In genomic region chr14:103377522-103378041, GRCh38 we compare ENCODE assay signal across 20 cellular contexts. TPM values are rescaled to one million over a fixed set of nuclear protein-coding genes. Genes with fewer than 3 reads are reported as not detected.
DNase-seq lines count a peak whose midpoint lies in the region; ATAC-seq, FAIRE-seq and TF ChIP-seq lines count a peak whose summit lies in the region.
"Had no signal": no experiment of that assay in that cellular context is flagged by ENCODE, and none has a peak within 500 bp of the region (broad histone marks: within the 10 kb centered on the region; RNA-seq: fewer than 3 reads in every experiment).

No MANE protein-coding gene starts in this region.

- H3K9ac ChIP-seq in K562 (ENCODE audit: insufficient read depth in 1 of 2, low read depth in 2 of 2, low read length in 2 of 2), result peak overlapping the region in 1 of 2 experiments; percentile 24; a peak in 1 of 4 replicates
- H3K9ac ChIP-seq: GM23248 had no signal

- H3K36me3 Mint-ChIP-seq in GM23338 (ENCODE audit: low read depth), result no peaks in the 10 kb centered on the region
- no peaks in the 10 kb centered on the region for H3K36me3 Mint-ChIP-seq in CD4-positive, alpha-beta memory T cell
- H3K36me3 Mint-ChIP-seq: CD4-positive, CD25-positive, alpha-beta regulatory T cell had no signal

- no peaks in the 10 kb centered on the region for H3K9me3 ChIP-seq in K562 (replicated peaks; ENCODE audit: control insufficient read depth, insufficient read depth, low read depth, low read length)
- no peaks in the 10 kb centered on the region for H3K9me3 ChIP-seq in CD4-positive, alpha-beta memory T cell (ENCODE audit: control insufficient read depth in 1 of 2, low read length in 2 of 2)
- H3K9me3 ChIP-seq: BE2C had no signal

- H3K27me3 Mint-ChIP-seq in GM23338 (ENCODE audit: insufficient read depth, low read depth, poor library complexity), result peaks cover 5% of the 10 kb centered on the region
- peaks cover 3 to 5% of the 10 kb centered on the region in 2 donors for H3K27me3 Mint-ChIP-seq in CD4-positive, alpha-beta memory T cell

- H3F3A ChIP-seq in GM23338 (replicated peaks; ENCODE audit: low read depth), result no peaks in the 10 kb centered on the region

- H3K27ac Mint-ChIP-seq in GM23338, result no peak overlapping the region
- H3K27ac Mint-ChIP-seq in CD4-positive, alpha-beta memory T cell, result no peak overlapping the region
- H3K27ac Mint-ChIP-seq: CD4-positive, CD25-positive, alpha-beta regulatory T cell; HFFc6 had no signal

- H3K36me3 ChIP-seq in GM23338 (ENCODE audit: insufficient read depth) (no peaks in the 10 kb centered on the region), K562 (ENCODE audit: control insufficient read depth, insufficient read depth, low read length) (no peaks in the 10 kb centered on the region)
- no peaks in the 10 kb centered on the region for H3K36me3 ChIP-seq in CD4-positive, alpha-beta memory T cell (ENCODE audit: insufficient read depth, low read length)
- H3K36me3 ChIP-seq: BE2C had no signal

- intact Hi-C loops in K562 (cut with micrococcal nuclease), result no loop called here
- intact Hi-C loops in sciatic nerve (cut with DNase I), result no loop called here
- intact Hi-C loops in CD4-positive, alpha-beta memory T cell (cut with micrococcal nuclease), result no loop called here

- no peak for TF ChIP-seq EP300 in K562 (IDR thresholded peaks at IDR 0.05; ENCODE audit: low read length)

- no peak overlapping the region for H3K4me2 ChIP-seq in GM23338
- peak overlapping the region; percentile 64 for H3K4me2 ChIP-seq in K562 (ENCODE audit: insufficient read depth, low read length)

- TF ChIP-seq POLR2A in NB4 (IDR thresholded peaks at IDR 0.05; ENCODE audit: extremely low read depth, insufficient read length) (no peak), K562 (conservative IDR thresholded peaks at IDR 0.05) (no peak)

- H3K27me3 ChIP-seq in GM23338 (ENCODE audit: insufficient read depth) (no peaks in the 10 kb centered on the region), K562 (ENCODE audit: control insufficient read depth in 2 of 2, insufficient read depth in 2 of 2, low read length in 2 of 2) (no peaks in the 10 kb centered on the region)
- no peaks in the 10 kb centered on the region for H3K27me3 ChIP-seq in CD4-positive, alpha-beta memory T cell (ENCODE audit: insufficient read depth, low read length)
- H3K27me3 ChIP-seq: BE2C had no signal

- no TSS peak for BruUV-seq in K562 (replicated peaks; lab: Mats Ljungman, UMichigan)

- TF ChIP-seq RAD21 in K562 (CRISPR knock-in tag; conservative IDR thresholded peaks at IDR 0.05 in 1 of 2, IDR thresholded peaks at IDR 0.05 in 1 of 2), result no peak

- H3K27ac ChIP-seq in GM23338 (ENCODE audit: low read depth) (no peak overlapping the region), K562 (ENCODE audit: extremely low read depth, low read depth, low read length) (peak overlapping the region; percentile 69)
- H3K27ac ChIP-seq in CD4-positive, alpha-beta memory T cell (ENCODE audit: low read depth, low read length), result no peak overlapping the region
- H3K27ac ChIP-seq: GM23248 had no signal

- POLR2A ChIA-PET in K562 (lab: Yijun Ruan, JAX), result interaction anchor here (1.0 to 2.7 kb wide), 7 partner anchors 10 to 43 kb away, joined by 3 to 21 read pairs (median 13); partner anchors contain the start of gene EIF5
- POLR2A ChIA-PET in CD4-positive, alpha-beta memory T cell (lab: Charles Lee; ENCODE audit: partially characterized antibody), result no interaction called here

- no peaks in the 10 kb centered on the region for H3K9me1 ChIP-seq in K562 (ENCODE audit: control insufficient read depth, insufficient read depth, low read length)

- no peaks in the 10 kb centered on the region for H3K9me2 ChIP-seq in GM23338 (ENCODE audit: insufficient read depth)

- H3K79me2 ChIP-seq in GM23338 (replicated peaks; ENCODE audit: insufficient read depth) (no peaks in the 10 kb centered on the region), K562 (ENCODE audit: control insufficient read depth, insufficient read depth, low read length) (no peaks in the 10 kb centered on the region)

- in situ Hi-C loops in K562 (cut with MboI), result no loop called here

- ATAC-seq in GM23338 (no peak), K562 (peak; percentile 10), sciatic nerve (no peak)

- no peaks in the 10 kb centered on the region; the same call in 1 of the 2 replicates for H3K4me1 ChIP-seq in GM23338 (ENCODE audit: insufficient read depth)
- peaks cover 29 to 30% of the 10 kb centered on the region in 2 experiments; a peak in 4 of 5 replicates for H3K4me1 ChIP-seq in K562 (replicated peaks in 1 of 2; ENCODE audit: control insufficient read depth in 2 of 2, insufficient read depth in 2 of 2, low read length in 2 of 2)
- no peaks in the 10 kb centered on the region for H3K4me1 ChIP-seq in CD4-positive, alpha-beta memory T cell (ENCODE audit: insufficient read depth, low read length)
- H3K4me1 ChIP-seq: BE2C had no signal

- H2AFZ ChIP-seq in GM23338 (0 out of 2 replicates have a peak overlapping the region, but pooled peaks have one; percentile 63), K562 (ENCODE audit: low read depth, low read length) (peak overlapping the region; percentile 20; the same call in 1 of the 2 replicates)
- H2AFZ ChIP-seq: GM23248 had no signal

- DNase-seq in GM23338 (ENCODE audit: low spot score), result no peak
- DNase-seq in NB4 (ENCODE audit: low read depth), result peak; percentile 45
- DNase-seq in K562 (ENCODE audit: extremely low read depth in 1 of 4, low spot score in 3 of 4), result peak in 1 of 4 experiments; percentile 24
- peak; percentile 25 for DNase-seq in sciatic nerve (ENCODE audit: low spot score)
- DNase-seq in CD4-positive, alpha-beta memory T cell, result no peak
- no peak for DNase-seq in NCI-H2227 (lab: John Stamatoyannopoulos, UW; ENCODE audit: unreplicated experiment)
- no peak for DNase-seq in T-helper 1 cell
- DNase-seq: BE2C; C1 segment of cervical spinal cord; CD4-positive, CD25-positive, alpha-beta regulatory T cell; DMS153; DMS79; GDM1; GM23248; HCEC 1CT; HFFc6 had no signal

- 20% methylated on average over 2 of the region's 2 CpGs for WGBS in K562 (ENCODE audit: insufficient coverage, low coverage, missing lambda C conversion rate)

- CTCF ChIA-PET in K562 (lab: Yijun Ruan, JAX; ENCODE audit: low intra/inter-chr PET ratio), result no interaction called here
- CTCF ChIA-PET in CD4-positive, alpha-beta memory T cell (lab: Charles Lee; ENCODE audit: partially characterized antibody), result interaction anchor here (2.5 kb wide), 1 partner anchor 13 kb away, joined by 11 read pairs; no protein-coding TSS in a partner anchor

- peaks cover 12% of the 10 kb centered on the region for H3K4me1 Mint-ChIP-seq in GM23338
- no peaks in the 10 kb centered on the region for H3K4me1 Mint-ChIP-seq in CD4-positive, alpha-beta memory T cell
- H3K4me1 Mint-ChIP-seq: CD4-positive, CD25-positive, alpha-beta regulatory T cell had no signal

- H3K4me3 ChIP-seq in GM23338 (no peak overlapping the region), NB4 (ENCODE audit: low read depth, low read length) (no peak overlapping the region), K562 (no peak overlapping the region)
- H3K4me3 ChIP-seq in CD4-positive, alpha-beta memory T cell (ENCODE audit: low read length in 2 of 2), result no peak overlapping the region
- H3K4me3 ChIP-seq: GM23248 had no signal

- TF ChIP-seq CTCF in GM23338 (conservative IDR thresholded peaks at IDR 0.05; ENCODE audit: low read depth in 2 of 2), result no peak
- no peak for TF ChIP-seq CTCF in NB4 (IDR thresholded peaks at IDR 0.05; ENCODE audit: low read depth, low read length)
- no peak for TF ChIP-seq CTCF in K562 (IDR thresholded peaks at IDR 0.05 in 2 of 3, conservative IDR thresholded peaks at IDR 0.05 in 1 of 3; ENCODE audit: insufficient read depth in 2 of 3, low read depth in 1 of 3, low read length in 3 of 3)

- H4K20me1 ChIP-seq in GM23338 (replicated peaks; ENCODE audit: insufficient read depth) (no peaks in the 10 kb centered on the region), K562 (replicated peaks; ENCODE audit: control insufficient read depth, insufficient read depth, low read length) (no peaks in the 10 kb centered on the region)

- H3K9me3 Mint-ChIP-seq in GM23338, result no peaks in the 10 kb centered on the region
- peaks cover 0 to 2% (median 0%) of the 10 kb centered on the region in 8 donors for H3K9me3 Mint-ChIP-seq in CD4-positive, alpha-beta memory T cell
- H3K9me3 Mint-ChIP-seq: HFFc6 had no signal

- FAIRE-seq in K562 (lab: Jason Lieb, UNC), result no peak
- FAIRE-seq: GM12892, GM18507, H54, HTR-8/SVneo had no signal

- no peak overlapping the region for H3K4me3 Mint-ChIP-seq in GM23338
- H3K4me3 Mint-ChIP-seq in CD4-positive, alpha-beta memory T cell, result no peak overlapping the region
- H3K4me3 Mint-ChIP-seq: CD4-positive, CD25-positive, alpha-beta regulatory T cell; HFFc6 had no signal

RNA-seq across cellular contexts. Expression of gene MARK3, which starts 7.6 kb away (rescaled TPM):
- total RNA-seq in GM23338 (2014; rRNA removed; shearing (Covaris generic)), result 69.7 and 75.8 TPM in 2 replicates
- polyA plus RNA-seq in GM23338 (2016; fragmentation: Nextera tagmentation; extraction: Ambion mirVana), result 38.2 and 45.9 TPM in 2 replicates
- 157 and 305 TPM in 2 replicates for total RNA-seq in K562 (2011; cell fraction: chromatin; rRNA removed; ENCODE audit: low replicate concordance)
- total RNA-seq in K562 (2011; cell fraction: nucleolus; rRNA removed), result 86.7 and 110 TPM in 2 replicates
- 139 and 215 TPM in 2 replicates for total RNA-seq in K562 (2011; cell fraction: nucleoplasm; rRNA removed)
- total RNA-seq in K562 (2014; rRNA removed), result 47.9 and 49.5 TPM in 2 replicates
- total RNA-seq in K562 (2014; rRNA removed; fragmentation: Illumina TruSeq; extraction: Trizol), result 57.5 and 60.4 TPM in 2 replicates
- total RNA-seq in K562 (2015; rRNA removed; fragmentation: Illumina TruSeq; extraction: Trizol), result 52.1 and 56.3 TPM in 2 replicates
- 54.1 and 63.1 TPM in 2 replicates for total RNA-seq in K562 (2021)
- polyA plus RNA-seq in K562 (2011; rRNA removed), result 60.7 and 68.7 TPM in 2 replicates
- 29.4 and 31.3 TPM in 2 replicates for polyA plus RNA-seq in K562 (2011; cell fraction: cytosol; rRNA removed)
- 59.4 and 59.9 TPM in 2 replicates for polyA plus RNA-seq in K562 (2011; cell fraction: nucleus; rRNA removed)
- polyA plus RNA-seq in K562 (2012), result 41.6 and 49.0 TPM in 2 replicates
- polyA plus RNA-seq in K562 (2014; fragmentation: Illumina TruSeq; extraction: Trizol), result 54.9 and 65.3 TPM in 2 replicates
- 10 to 100 TPM; 10.1 to 18.2 TPM for polyA plus RNA-seq in K562 (2014; fragmentation: Nextera tagmentation; extraction: Ambion mirVana)
- polyA plus RNA-seq in K562 (2014; rRNA removed), result 53.2 and 55.1 TPM in 2 replicates
- 95.3 and 99.4 TPM in 2 replicates for polyA minus RNA-seq in K562 (2011; rRNA and poly(A)+ RNA removed)
- 20.8 and 26.0 TPM in 2 replicates for polyA minus RNA-seq in K562 (2011; cell fraction: cytosol; rRNA and poly(A)+ RNA removed)
- 54.3 and 101 TPM in 2 replicates for polyA minus RNA-seq in K562 (2011; cell fraction: nucleus; rRNA and poly(A)+ RNA removed)
- total RNA-seq in sciatic nerve, result 104 TPM
- total RNA-seq in CD4-positive, alpha-beta memory T cell, result 100 to 1,000 TPM; 108 to 113 TPM
- 10 to 100 TPM; 18.4 to 44.7 TPM for polyA plus RNA-seq in CD4-positive, alpha-beta memory T cell

RNA-seq across cellular contexts. Expression of gene EIF5, which starts 43.5 kb away (rescaled TPM):
- total RNA-seq in GM23338 (2014; rRNA removed; shearing (Covaris generic)), result 177 and 194 TPM in 2 replicates
- polyA plus RNA-seq in GM23338 (2016; fragmentation: Nextera tagmentation; extraction: Ambion mirVana), result 476 and 634 TPM in 2 replicates
- 338 and 574 TPM in 2 replicates for total RNA-seq in K562 (2011; cell fraction: chromatin; rRNA removed; ENCODE audit: low replicate concordance)
- total RNA-seq in K562 (2011; cell fraction: nucleolus; rRNA removed), result 188 and 198 TPM in 2 replicates
- total RNA-seq in K562 (2011; cell fraction: nucleoplasm; rRNA removed), result 241 and 245 TPM in 2 replicates
- 118 and 174 TPM in 2 replicates for total RNA-seq in K562 (2014; rRNA removed)
- 197 and 205 TPM in 2 replicates for total RNA-seq in K562 (2014; rRNA removed; fragmentation: Illumina TruSeq; extraction: Trizol)
- 176 and 190 TPM in 2 replicates for total RNA-seq in K562 (2015; rRNA removed; fragmentation: Illumina TruSeq; extraction: Trizol)
- total RNA-seq in K562 (2021), result 278 and 314 TPM in 2 replicates
- 347 and 442 TPM in 2 replicates for polyA plus RNA-seq in K562 (2011; rRNA removed)
- 171 and 226 TPM in 2 replicates for polyA plus RNA-seq in K562 (2011; cell fraction: cytosol; rRNA removed)
- 223 and 263 TPM in 2 replicates for polyA plus RNA-seq in K562 (2011; cell fraction: nucleus; rRNA removed)
- polyA plus RNA-seq in K562 (2012), result 203 and 316 TPM in 2 replicates
- 192 and 286 TPM in 2 replicates for polyA plus RNA-seq in K562 (2014; fragmentation: Illumina TruSeq; extraction: Trizol)
- 100 to 1,000 TPM in 1 of 2 experiments, 10 to 100 TPM in 1; 92.7 to 126 TPM for polyA plus RNA-seq in K562 (2014; fragmentation: Nextera tagmentation; extraction: Ambion mirVana)
- polyA plus RNA-seq in K562 (2014; rRNA removed), result 134 and 152 TPM in 2 replicates
- 449 and 508 TPM in 2 replicates for polyA minus RNA-seq in K562 (2011; rRNA and poly(A)+ RNA removed)
- polyA minus RNA-seq in K562 (2011; cell fraction: cytosol; rRNA and poly(A)+ RNA removed), result 113 and 158 TPM in 2 replicates
- 117 and 192 TPM in 2 replicates for polyA minus RNA-seq in K562 (2011; cell fraction: nucleus; rRNA and poly(A)+ RNA removed)
- 186 TPM for total RNA-seq in sciatic nerve
- total RNA-seq in CD4-positive, alpha-beta memory T cell, result 100 to 1,000 TPM; 265 to 269 TPM
- 100 to 1,000 TPM; 333 to 395 TPM for polyA plus RNA-seq in CD4-positive, alpha-beta memory T cell

Comparison
In these comparisons a context has a peak if more than half of its experiments do, and no peak if none do; other contexts are left out.
1. DNase-seq: peak in NB4 (single experiment) and sciatic nerve (single experiment); none in GM23338 (single experiment), CD4-positive, alpha-beta memory T cell (0 of 5), NCI-H2227 (single experiment) and T-helper 1 cell (0 of 5).